12 cellular contexts compared by ENCODE assay signal in the genomic region with DNA sequence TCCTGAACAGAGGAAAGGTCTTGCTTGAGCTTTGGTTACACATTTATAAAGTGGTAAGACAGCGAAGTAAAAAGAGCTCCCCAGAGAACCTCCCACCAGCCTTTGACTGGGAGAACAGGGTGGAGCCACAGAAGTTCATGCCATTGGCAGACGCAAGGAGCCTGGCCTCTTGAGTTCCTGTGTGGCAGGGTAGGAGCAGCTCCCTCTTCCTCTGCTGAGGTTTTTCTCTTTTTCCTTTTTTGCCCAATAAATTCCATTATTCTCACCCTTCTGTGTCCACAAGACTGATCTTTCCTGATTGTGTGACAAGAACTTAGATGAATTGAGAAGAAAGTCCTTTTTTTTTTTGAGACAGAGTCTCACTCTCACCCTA. TPM values are rescaled to one million over a fixed set of nuclear protein-coding genes. Genes with fewer than 3 reads are reported as not detected.
DNase-seq lines count a peak whose midpoint lies in the region; ATAC-seq, FAIRE-seq and TF ChIP-seq lines count a peak whose summit lies in the region.
"Had no signal": no experiment of that assay in that cellular context is flagged by ENCODE, and none has a peak within 500 bp of the region (broad histone marks: within the 10 kb centered on the region; RNA-seq: fewer than 3 reads in every experiment).

No MANE protein-coding gene starts in this region.

- dilution Hi-C loops in endothelial cell of umbilical vein (cut with MboI; ENCODE audit: extremely low pct_ligation_motif_present, low sequenced_read_pairs), result loop anchor here (25.0 kb wide), 1 partner anchor 107 kb away; no protein-coding TSS in a partner anchor

- CTCF ChIA-PET in RWPE1 (lab: Yijun Ruan, JAX), result interaction anchor here (0.6 kb wide), 1 partner anchor 28 kb away, joined by 4 read pairs; no protein-coding TSS in a partner anchor
- CTCF ChIA-PET in endothelial cell of umbilical vein (lab: Charles Lee), result interaction anchor here (0.9 to 2.0 kb wide), 8 partner anchors 10 to 129 kb away, joined by 3 to 12 read pairs (median 4); no protein-coding TSS in a partner anchor

- H3K9ac ChIP-seq in endothelial cell of umbilical vein (replicated peaks; ENCODE audit: extremely low read depth, insufficient read depth, low read length), result peak overlapping the region; percentile 46

- no peaks in the 10 kb centered on the region for H4K20me1 ChIP-seq in endothelial cell of umbilical vein (replicated peaks; ENCODE audit: control insufficient read depth, extremely low read depth, insufficient read depth, low read length)

- H3K36me3 ChIP-seq in endothelial cell of umbilical vein (ENCODE audit: control insufficient read depth in 2 of 2, extremely low read depth in 1 of 2, insufficient read depth in 2 of 2, low read length in 2 of 2), result no peaks in the 10 kb centered on the region
- H3K36me3 ChIP-seq: transverse colon had no signal

- BruUV-seq in endothelial cell of umbilical vein (replicated peaks; lab: Mats Ljungman, UMichigan), result no TSS peak

- peak; percentile 95 for FAIRE-seq in endothelial cell of umbilical vein (lab: Jason Lieb, UNC)

- no peak for TF ChIP-seq CTCF in RWPE1 (conservative IDR thresholded peaks at IDR 0.05; ENCODE audit: low read depth)
- TF ChIP-seq CTCF in endothelial cell of umbilical vein (IDR thresholded peaks at IDR 0.05; ENCODE audit: extremely low read depth in 1 of 2, insufficient read depth in 1 of 2, low read depth in 1 of 2, low read length in 2 of 2), result no peak

- no peaks in the 10 kb centered on the region for H3K9me3 ChIP-seq in endothelial cell of umbilical vein (replicated peaks; ENCODE audit: control insufficient read depth, insufficient read depth, low read length)

- H3K27ac ChIP-seq in RWPE1 (peak overlapping the region; percentile 45; the same call in 1 of the 2 replicates), endothelial cell of umbilical vein (ENCODE audit: insufficient read depth, low read depth, low read length) (peak overlapping the region; percentile 80)
- H3K27ac ChIP-seq: transverse colon had no signal

- H3K4me1 ChIP-seq in endothelial cell of umbilical vein (ENCODE audit: control insufficient read depth, extremely low read depth, insufficient read depth, low read length), result peaks cover 27% of the 10 kb centered on the region

- H3K9me1 ChIP-seq in endothelial cell of umbilical vein (replicated peaks; ENCODE audit: control insufficient read depth, extremely low read depth, insufficient read depth, low read length), result no peaks in the 10 kb centered on the region

- TF ChIP-seq POLR2A in endothelial cell of umbilical vein (IDR thresholded peaks at IDR 0.05; ENCODE audit: low read depth, low read length), result peak; percentile 32

- POLR2A ChIA-PET in RWPE1 (lab: Yijun Ruan, JAX; ENCODE audit: low non-redundant PET), result interaction anchor here (0.6 kb wide), 1 partner anchor 144 kb away, joined by 7 read pairs; no protein-coding TSS in a partner anchor
- POLR2A ChIA-PET in endothelial cell of umbilical vein (lab: Charles Lee), result interaction anchor here (0.7 kb wide), 1 partner anchor 32 kb away, joined by 4 read pairs; no protein-coding TSS in a partner anchor

- H3K4me3 ChIP-seq in endothelial cell of umbilical vein (replicated peaks in 1 of 3; ENCODE audit: insufficient read depth in 1 of 3, low read depth in 1 of 3, low read length in 3 of 3), result peak overlapping the region in 1 of 3 experiments; percentile 35
- H3K4me3 ChIP-seq: esophagus squamous epithelium, transverse colon had no signal

- intact Hi-C loops in endothelial cell of umbilical vein (cut with micrococcal nuclease), result loop anchor here (5.0 kb wide), 1 partner anchor 58 kb away; no protein-coding TSS in a partner anchor

- H2AFZ ChIP-seq in endothelial cell of umbilical vein (ENCODE audit: low read depth, low read length), result peak overlapping the region; percentile 54

- H3K79me2 ChIP-seq in endothelial cell of umbilical vein (ENCODE audit: control insufficient read depth, insufficient read depth, low read length), result peaks cover 42% of the 10 kb centered on the region

- H3K4me2 ChIP-seq in endothelial cell of umbilical vein (ENCODE audit: insufficient read depth, low read length), result peak overlapping the region; percentile 84

- no peak for ATAC-seq in HG03457 (IDR thresholded peaks at IDR 0.05; ENCODE audit: unreplicated experiment)
- no peak for ATAC-seq in GM21529 (IDR thresholded peaks at IDR 0.05; ENCODE audit: unreplicated experiment)

- no peaks in the 10 kb centered on the region for H3K27me3 ChIP-seq in endothelial cell of umbilical vein (ENCODE audit: control insufficient read depth in 2 of 2, insufficient read depth in 2 of 2, low read length in 2 of 2)
- H3K27me3 ChIP-seq: esophagus squamous epithelium, transverse colon had no signal

- DNase-seq in RWPE1 (ENCODE audit: low spot score), result no peak
- peak; percentile 54 for DNase-seq in activated CD8-positive, alpha-beta memory T cell treated with anti-CD3 and anti-CD28 coated beads, Interleukin-2, amount 50 U/mL, for 4 hours
- peak; percentile 60 for DNase-seq in endothelial cell of umbilical vein (ENCODE audit: low read depth, low spot score)
- peak; percentile 47 to 57 for DNase-seq in stimulated activated CD4-positive, alpha-beta T cell treated with anti-CD3 and anti-CD28 coated beads, Interleukin-4, amount 100 ng/mL, for 48 hours (ENCODE audit: low read depth in 2 of 2)
- no peak for DNase-seq in middle frontal gyrus (ENCODE audit: extremely low spot score, low spot score)
- DNase-seq in 8988T, result no peak
- DNase-seq: esophagus squamous epithelium, NCI-H510A, transverse colon had no signal

TF ChIP-seq in endothelial cell of umbilical vein, 7 proteins besides CTCF, POLR2A, EP300 and RAD21:
- TF ChIP-seq FOS (IDR thresholded peaks at IDR 0.05; ENCODE audit: borderline replicate concordance, insufficient read depth, low read length) (no peak), MYC (IDR thresholded peaks at IDR 0.05; ENCODE audit: low read depth, low read length) (no peak), GATA2 (IDR thresholded peaks at IDR 0.05; ENCODE audit: insufficient read depth, insufficient read length, low read depth, low read length) (no peak), JUN (IDR thresholded peaks at IDR 0.05; ENCODE audit: borderline replicate concordance, insufficient read depth, insufficient read length, low read depth) (no peak), EZH2 (IDR thresholded peaks at IDR 0.05; ENCODE audit: borderline replicate concordance, low read depth, low read length, severe bottlenecking) (no peak), POLR2AphosphoS5 (IDR thresholded peaks at IDR 0.05; ENCODE audit: insufficient read depth, low read depth, low read length) (no peak)
- TF ChIP-seq, protein P1, sequence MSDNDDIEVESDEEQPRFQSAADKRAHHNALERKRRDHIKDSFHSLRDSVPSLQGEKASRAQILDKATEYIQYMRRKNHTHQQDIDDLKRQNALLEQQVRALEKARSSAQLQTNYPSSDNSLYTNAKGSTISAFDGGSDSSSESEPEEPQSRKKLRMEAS (IDR thresholded peaks at IDR 0.05; ENCODE audit: insufficient read depth, insufficient read length), result no peak

RNA-seq across cellular contexts. Expression of gene THEM4, which starts 4.3 kb away (rescaled TPM):
- 22.1 and 24.9 TPM in 2 replicates for total RNA-seq in endothelial cell of umbilical vein
- polyA plus RNA-seq in endothelial cell of umbilical vein, result 19.2 and 22.3 TPM in 2 replicates
- polyA plus RNA-seq in endothelial cell of umbilical vein (2011; cell fraction: cytosol; rRNA removed), result 25.6 and 27.1 TPM in 2 replicates
- polyA plus RNA-seq in endothelial cell of umbilical vein (2011; cell fraction: nucleus; rRNA removed), result 28.1 and 38.8 TPM in 2 replicates
- polyA plus RNA-seq in endothelial cell of umbilical vein (2012), result 14.7 and 22.7 TPM in 2 replicates
- 29.5 and 36.2 TPM in 2 replicates for polyA minus RNA-seq in endothelial cell of umbilical vein
- 8.9 TPM for polyA minus RNA-seq in endothelial cell of umbilical vein (2011; cell fraction: cytosol; rRNA and poly(A)+ RNA removed)
- 14.1 and 26.0 TPM in 2 replicates for polyA minus RNA-seq in endothelial cell of umbilical vein (2011; cell fraction: nucleus; rRNA and poly(A)+ RNA removed)

RNA-seq across cellular contexts. Expression of gene THEM5, which starts 51.5 kb away (rescaled TPM):
- not detected in 2 replicates for total RNA-seq in endothelial cell of umbilical vein
- not detected in 2 replicates for polyA plus RNA-seq in endothelial cell of umbilical vein
- polyA plus RNA-seq in endothelial cell of umbilical vein (2011; cell fraction: cytosol; rRNA removed), result not detected in 2 replicates
- polyA plus RNA-seq in endothelial cell of umbilical vein (2011; cell fraction: nucleus; rRNA removed), result not detected in 2 replicates
- 0.37 TPM in 1 of 2 replicates, not detected in the other for polyA plus RNA-seq in endothelial cell of umbilical vein (2012)
- not detected in 2 replicates for polyA minus RNA-seq in endothelial cell of umbilical vein
- polyA minus RNA-seq in endothelial cell of umbilical vein (2011; cell fraction: cytosol; rRNA and poly(A)+ RNA removed), result 3.1 TPM
- polyA minus RNA-seq in endothelial cell of umbilical vein (2011; cell fraction: nucleus; rRNA and poly(A)+ RNA removed), result not detected in 2 replicates
- total RNA-seq: activated CD8-positive, alpha-beta memory T cell treated with anti-CD3 and anti-CD28 coated beads for 36 hours; transverse colon had no signal

Comparison
In these comparisons a context has a peak if more than half of its experiments do, and no peak if none do; other contexts are left out.
1. DNase-seq: peak in activated CD8-positive, alpha-beta memory T cell treated with anti-CD3 and anti-CD28 coated beads, Interleukin-2, amount 50 U/mL, for 4 hours (single experiment), endothelial cell of umbilical vein (single experiment) and stimulated activated CD4-positive, alpha-beta T cell treated with anti-CD3 and anti-CD28 coated beads, Interleukin-4, amount 100 ng/mL, for 48 hours (2 of 2); none in RWPE1 (single experiment), middle frontal gyrus (single experiment) and 8988T (single experiment).